In genomic region chr14:60161176-60162107, GRCh38 we compare ENCODE assay signal across 1 cellular context.
TF ChIP-seq lines count a peak whose summit lies in the region.

No MANE protein-coding gene starts in this region.

TF ChIP-seq in H1, 55 proteins besides CTCF, POLR2A, EP300 and RAD21:
- TF ChIP-seq USF2 (IDR thresholded peaks at IDR 0.05; ENCODE audit: low read length), result peak; percentile 23; the same call in 1 of the 2 replicates
- 0 out of 4 replicates have a peak, but pooled peaks of 1 of the 2 experiments have one; percentile 35 for TF ChIP-seq SIN3A (conservative IDR thresholded peaks at IDR 0.05 in 1 of 2, IDR thresholded peaks at IDR 0.05 in 1 of 2; ENCODE audit: low read depth in 1 of 2, low read length in 2 of 2)
- TF ChIP-seq CTBP2 (IDR thresholded peaks at IDR 0.05; ENCODE audit: borderline replicate concordance, insufficient read depth, insufficient read length, low read length), result no peak
- no peak for TF ChIP-seq SUZ12 (IDR thresholded peaks at IDR 0.05; ENCODE audit: low read length)
